ENCODE assay signal across 1 cellular context in the genomic region with DNA sequence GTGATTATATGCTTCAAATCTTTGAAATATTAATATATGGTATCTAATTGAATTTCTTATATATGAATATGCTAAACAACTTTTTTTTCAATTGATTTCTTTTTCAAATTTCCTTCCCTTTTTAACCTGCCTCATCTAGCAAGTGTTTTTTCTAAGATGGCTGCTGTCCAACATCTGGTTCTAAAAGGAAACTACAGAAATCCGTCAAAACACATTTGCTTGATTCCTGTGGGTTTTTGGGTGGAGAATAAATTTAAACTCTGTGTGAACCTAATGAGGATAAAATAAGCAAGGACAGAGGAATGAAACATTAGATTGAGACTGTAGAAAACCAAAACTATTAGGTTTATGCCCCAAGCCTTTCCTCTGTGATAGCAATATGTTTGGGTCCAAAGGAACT.
TF ChIP-seq lines count a peak whose summit lies in the region.

No MANE protein-coding gene starts in this region.

TF ChIP-seq in endothelial cell of umbilical vein, 7 proteins besides CTCF, POLR2A, EP300 and RAD21:
- TF ChIP-seq, protein P1, sequence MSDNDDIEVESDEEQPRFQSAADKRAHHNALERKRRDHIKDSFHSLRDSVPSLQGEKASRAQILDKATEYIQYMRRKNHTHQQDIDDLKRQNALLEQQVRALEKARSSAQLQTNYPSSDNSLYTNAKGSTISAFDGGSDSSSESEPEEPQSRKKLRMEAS (IDR thresholded peaks at IDR 0.05; ENCODE audit: insufficient read depth, insufficient read length) = no peak
- no peak for TF ChIP-seq JUN (IDR thresholded peaks at IDR 0.05; ENCODE audit: borderline replicate concordance, insufficient read depth, insufficient read length, low read depth)
- no peak for TF ChIP-seq EZH2 (IDR thresholded peaks at IDR 0.05; ENCODE audit: borderline replicate concordance, low read depth, low read length, severe bottlenecking)
- TF ChIP-seq MYC (IDR thresholded peaks at IDR 0.05; ENCODE audit: low read depth, low read length) = no peak
- no peak for TF ChIP-seq FOS (IDR thresholded peaks at IDR 0.05; ENCODE audit: borderline replicate concordance, insufficient read depth, low read length)
- no peak for TF ChIP-seq GATA2 (IDR thresholded peaks at IDR 0.05; ENCODE audit: insufficient read depth, insufficient read length, low read depth, low read length)
- TF ChIP-seq POLR2AphosphoS5 (IDR thresholded peaks at IDR 0.05; ENCODE audit: insufficient read depth, low read depth, low read length) = no peak
